ENCODE assay signal across 9 cellular contexts in the genomic region with DNA sequence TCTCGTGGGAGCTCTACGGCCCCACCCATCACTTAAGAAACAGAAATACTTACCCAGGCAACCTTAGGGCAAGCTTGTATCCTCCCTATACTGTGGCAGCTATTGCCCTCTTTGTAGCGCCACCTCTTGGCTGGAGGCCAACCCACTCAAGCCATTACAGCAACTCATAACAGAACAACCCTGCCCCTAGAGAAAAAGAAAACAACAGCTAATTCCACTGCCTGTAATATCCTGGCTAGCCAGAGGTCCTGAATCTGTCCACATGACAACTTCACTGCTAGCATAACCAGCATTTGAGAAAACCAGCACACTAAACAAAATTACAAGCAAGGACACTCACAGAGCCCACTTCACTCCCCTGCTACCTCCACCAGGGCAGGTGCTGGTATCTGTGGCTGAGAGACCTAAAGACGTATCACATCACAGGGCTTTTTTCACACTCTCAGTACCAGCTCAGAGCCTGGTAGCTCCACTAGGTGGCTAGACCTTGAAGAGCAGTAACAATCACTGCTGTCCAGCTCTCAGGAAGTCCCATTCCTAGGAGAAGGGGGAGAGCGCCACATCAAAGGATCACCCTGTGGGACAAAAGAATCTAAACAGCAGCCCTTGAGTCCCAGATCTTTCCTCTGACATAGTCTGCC.
DNase-seq lines count a peak whose midpoint lies in the region; ATAC-seq and TF ChIP-seq lines count a peak whose summit lies in the region.
"Had no signal": no experiment of that assay in that cellular context is flagged by ENCODE, and none has a peak within 500 bp of the region (broad histone marks: within the 10 kb centered on the region; RNA-seq: fewer than 3 reads in every experiment).

No MANE protein-coding gene starts in this region.

- peaks cover 30% of the 10 kb centered on the region for H3K9me3 Mint-ChIP-seq in activated naive CD8-positive, alpha-beta T cell treated with anti-CD3 and anti-CD28 coated beads, Interleukin-2, amount 50 U/mL, for 24 hours
- H3K9me3 Mint-ChIP-seq in memory B cell, result peaks cover 19% of the 10 kb centered on the region

- DNase-seq in GM06990 (ENCODE audit: extremely low read depth, insufficient read length) (no peak), memory B cell (ENCODE audit: low spot score in 2 of 2) (no peak), middle frontal gyrus (ENCODE audit: extremely low spot score, low spot score) (no peak), AML-193 (lab: John Stamatoyannopoulos, UW) (no peak)
- no peak for DNase-seq in activated naive CD8-positive, alpha-beta T cell treated with anti-CD3 and anti-CD28 coated beads, Interleukin-2, amount 50 U/mL, for 24 hours
- DNase-seq: stimulated activated CD4-positive, alpha-beta T cell treated with anti-CD3 and anti-CD28 coated beads, Interleukin-2, amount 100 ng/mL, for 24 hours had no signal

- no peak overlapping the region for H3K27ac Mint-ChIP-seq in activated naive CD8-positive, alpha-beta T cell treated with anti-CD3 and anti-CD28 coated beads, Interleukin-2, amount 50 U/mL, for 24 hours
- H3K27ac Mint-ChIP-seq in memory B cell, result no peak overlapping the region

- H3K27me3 ChIP-seq in GM06990 (replicated peaks; ENCODE audit: control insufficient read depth, insufficient read depth, low read length), result no peaks in the 10 kb centered on the region

- no peak overlapping the region for H3K4me3 ChIP-seq in GM06990 (replicated peaks; ENCODE audit: low read depth, low read length)

- H3K27me3 Mint-ChIP-seq in activated naive CD8-positive, alpha-beta T cell treated with anti-CD3 and anti-CD28 coated beads, Interleukin-2, amount 50 U/mL, for 24 hours, result no peaks in the 10 kb centered on the region
- no peaks in the 10 kb centered on the region for H3K27me3 Mint-ChIP-seq in memory B cell

- H3K36me3 Mint-ChIP-seq in activated naive CD8-positive, alpha-beta T cell treated with anti-CD3 and anti-CD28 coated beads, Interleukin-2, amount 50 U/mL, for 24 hours (ENCODE audit: low read depth), result peaks cover 32% of the 10 kb centered on the region
- H3K36me3 Mint-ChIP-seq in memory B cell, result peaks cover 44% of the 10 kb centered on the region

- H3K4me3 Mint-ChIP-seq in activated naive CD8-positive, alpha-beta T cell treated with anti-CD3 and anti-CD28 coated beads, Interleukin-2, amount 50 U/mL, for 24 hours, result no peak overlapping the region
- no peak overlapping the region for H3K4me3 Mint-ChIP-seq in memory B cell

- H3K4me1 Mint-ChIP-seq in activated naive CD8-positive, alpha-beta T cell treated with anti-CD3 and anti-CD28 coated beads, Interleukin-2, amount 50 U/mL, for 24 hours, result no peaks in the 10 kb centered on the region
- peaks cover 5% of the 10 kb centered on the region for H3K4me1 Mint-ChIP-seq in memory B cell

- peak; percentile 54 for ATAC-seq in HG03439 (IDR thresholded peaks at IDR 0.05; ENCODE audit: unreplicated experiment)
- peak; percentile 33 for ATAC-seq in activated naive CD8-positive, alpha-beta T cell treated with anti-CD3 and anti-CD28 coated beads, Interleukin-2, amount 50 U/mL, for 24 hours
- peak; percentile 56 for ATAC-seq in memory B cell (ENCODE audit: low read depth)
- ATAC-seq in GM19023 (IDR thresholded peaks at IDR 0.05; ENCODE audit: unreplicated experiment), result no peak
- no peak for ATAC-seq in HG02884 (IDR thresholded peaks at IDR 0.05; ENCODE audit: unreplicated experiment)

- peak; percentile 20 for TF ChIP-seq CTCF in GM06990 (IDR thresholded peaks at IDR 0.05; ENCODE audit: insufficient read depth, low read length, poor library complexity, severe bottlenecking)

- peaks cover 5% of the 10 kb centered on the region for H3K36me3 ChIP-seq in GM06990 (ENCODE audit: control insufficient read depth, insufficient read depth, low read length)

Comparison
In these comparisons a context has a peak if more than half of its experiments do, and no peak if none do; other contexts are left out.
1. ATAC-seq: peak in HG03439 (single experiment), activated naive CD8-positive, alpha-beta T cell treated with anti-CD3 and anti-CD28 coated beads, Interleukin-2, amount 50 U/mL, for 24 hours (single experiment) and memory B cell (single experiment); none in GM19023 (single experiment) and HG02884 (single experiment).